1 cellular context compared by ENCODE assay signal in the genomic region with DNA sequence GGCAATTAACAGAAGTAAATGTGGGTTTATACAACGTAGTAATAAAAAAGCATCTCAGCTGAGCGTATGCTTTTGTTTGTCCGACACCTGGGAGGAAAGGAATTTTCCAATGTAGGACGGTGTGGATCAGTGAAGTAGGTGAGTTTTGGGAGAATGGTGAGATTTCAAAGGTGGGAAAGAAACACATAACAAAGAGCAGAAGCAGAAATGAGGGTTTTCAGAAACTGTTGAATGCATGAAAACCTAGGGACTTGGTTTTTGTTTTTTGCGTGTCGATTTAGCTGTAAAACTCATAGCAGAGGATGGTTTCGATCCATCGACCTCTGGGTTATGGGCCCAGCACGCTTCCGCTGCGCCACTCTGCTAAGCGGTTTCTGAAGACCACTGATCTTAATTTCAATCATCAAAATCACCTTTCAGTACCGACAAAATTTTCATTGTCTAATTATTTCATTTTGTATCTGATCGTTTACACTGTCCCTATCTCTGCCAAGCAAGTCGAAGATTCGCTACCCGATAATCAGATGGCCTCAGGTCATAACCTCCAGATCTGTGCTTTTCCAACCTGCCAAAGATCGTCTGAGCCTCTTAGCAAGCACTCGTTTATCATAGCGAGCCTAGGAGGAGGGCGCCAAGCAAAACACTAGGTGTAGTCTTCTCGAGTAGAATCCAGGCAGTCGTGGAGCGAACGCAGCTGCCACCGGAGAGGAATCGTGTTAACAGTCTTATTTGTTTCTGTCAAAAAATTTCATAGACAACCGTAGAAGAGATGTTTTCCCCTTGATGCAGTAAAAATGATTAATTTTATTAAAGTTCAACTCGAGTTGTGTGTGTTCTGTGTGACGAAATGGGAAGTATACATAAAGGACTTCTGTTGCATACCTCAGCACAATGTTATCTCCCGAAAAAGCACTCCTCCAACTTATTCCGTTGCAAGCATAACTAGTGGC.
TF ChIP-seq lines count a peak whose summit lies in the region.

No MANE protein-coding gene starts in this region.

TF ChIP-seq in HepG2, 621 proteins besides CTCF, POLR2A, EP300 and RAD21 (continued from another document and continues in another):
- TF ChIP-seq, protein P1, sequence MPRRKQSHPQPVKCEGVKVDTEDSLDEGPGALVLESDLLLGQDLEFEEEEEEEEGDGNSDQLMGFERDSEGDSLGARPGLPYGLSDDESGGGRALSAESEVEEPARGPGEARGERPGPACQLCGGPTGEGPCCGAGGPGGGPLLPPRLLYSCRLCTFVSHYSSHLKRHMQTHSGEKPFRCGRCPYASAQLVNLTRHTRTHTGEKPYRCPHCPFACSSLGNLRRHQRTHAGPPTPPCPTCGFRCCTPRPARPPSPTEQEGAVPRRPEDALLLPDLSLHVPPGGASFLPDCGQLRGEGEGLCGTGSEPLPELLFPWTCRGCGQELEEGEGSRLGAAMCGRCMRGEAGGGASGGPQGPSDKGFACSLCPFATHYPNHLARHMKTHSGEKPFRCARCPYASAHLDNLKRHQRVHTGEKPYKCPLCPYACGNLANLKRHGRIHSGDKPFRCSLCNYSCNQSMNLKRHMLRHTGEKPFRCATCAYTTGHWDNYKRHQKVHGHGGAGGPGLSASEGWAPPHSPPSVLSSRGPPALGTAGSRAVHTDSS (CRISPR knock-in tag; conservative IDR thresholded peaks at IDR 0.05), result no peak
- no peak for TF ChIP-seq NFIC (IDR thresholded peaks at IDR 0.05; ENCODE audit: low read length)
- TF ChIP-seq SRSF1 (optimal IDR thresholded peaks at IDR 0.05; ENCODE audit: low read depth, low read length), result no peak
- no peak for TF ChIP-seq CHD2 (IDR thresholded peaks at IDR 0.05; ENCODE audit: low read depth, low read length)
- TF ChIP-seq PHF5A (CRISPR knock-in tag; IDR thresholded peaks at IDR 0.05; ENCODE audit: low read depth, unreplicated experiment), result no peak
- TF ChIP-seq ZBTB21 (CRISPR knock-in tag; IDR thresholded peaks at IDR 0.05), result no peak
- no peak for TF ChIP-seq HNRNPLL (IDR thresholded peaks at IDR 0.05; ENCODE audit: low read depth, low read length, poor library complexity, severe bottlenecking)
- TF ChIP-seq NCOA2 (CRISPR knock-in tag; IDR thresholded peaks at IDR 0.05), result 0 out of 2 replicates have a peak, but pooled peaks have one; percentile 22
- TF ChIP-seq SRY (CRISPR knock-in tag; IDR thresholded peaks at IDR 0.05), result no peak
- no peak for TF ChIP-seq SMC3 (IDR thresholded peaks at IDR 0.05; ENCODE audit: low read length)
- peak; percentile 38; the same call in 1 of the 2 replicates for TF ChIP-seq DMAP1 (CRISPR knock-in tag; IDR thresholded peaks at IDR 0.05)
- peak; percentile 66; the same call in 1 of the 2 replicates for TF ChIP-seq ONECUT2 (CRISPR knock-in tag; IDR thresholded peaks at IDR 0.05)
- TF ChIP-seq CREB1 (IDR thresholded peaks at IDR 0.05), result no peak
- peak; percentile 55; the same call in 1 of the 2 replicates for TF ChIP-seq CREB1 (CRISPR knock-in tag; IDR thresholded peaks at IDR 0.05)
- TF ChIP-seq, protein P2, sequence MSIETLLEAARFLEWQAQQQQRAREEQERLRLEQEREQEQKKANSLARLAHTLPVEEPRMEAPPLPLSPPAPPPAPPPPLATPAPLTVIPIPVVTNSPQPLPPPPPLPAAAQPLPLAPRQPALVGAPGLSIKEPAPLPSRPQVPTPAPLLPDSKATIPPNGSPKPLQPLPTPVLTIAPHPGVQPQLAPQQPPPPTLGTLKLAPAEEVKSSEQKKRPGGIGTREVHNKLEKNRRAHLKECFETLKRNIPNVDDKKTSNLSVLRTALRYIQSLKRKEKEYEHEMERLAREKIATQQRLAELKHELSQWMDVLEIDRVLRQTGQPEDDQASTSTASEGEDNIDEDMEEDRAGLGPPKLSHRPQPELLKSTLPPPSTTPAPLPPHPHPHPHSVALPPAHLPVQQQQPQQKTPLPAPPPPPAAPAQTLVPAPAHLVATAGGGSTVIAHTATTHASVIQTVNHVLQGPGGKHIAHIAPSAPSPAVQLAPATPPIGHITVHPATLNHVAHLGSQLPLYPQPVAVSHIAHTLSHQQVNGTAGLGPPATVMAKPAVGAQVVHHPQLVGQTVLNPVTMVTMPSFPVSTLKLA (IDR thresholded peaks at IDR 0.05), result no peak
- TF ChIP-seq SRSF4 (IDR thresholded peaks at IDR 0.05; ENCODE audit: low read depth, low read length, poor library complexity, severe bottlenecking), result no peak
- TF ChIP-seq ZNF570 (CRISPR knock-in tag; IDR thresholded peaks at IDR 0.05; ENCODE audit: borderline replicate concordance), result no peak
- no peak for TF ChIP-seq ZBTB7A (CRISPR knock-in tag; IDR thresholded peaks at IDR 0.05)
- TF ChIP-seq, protein P3, sequence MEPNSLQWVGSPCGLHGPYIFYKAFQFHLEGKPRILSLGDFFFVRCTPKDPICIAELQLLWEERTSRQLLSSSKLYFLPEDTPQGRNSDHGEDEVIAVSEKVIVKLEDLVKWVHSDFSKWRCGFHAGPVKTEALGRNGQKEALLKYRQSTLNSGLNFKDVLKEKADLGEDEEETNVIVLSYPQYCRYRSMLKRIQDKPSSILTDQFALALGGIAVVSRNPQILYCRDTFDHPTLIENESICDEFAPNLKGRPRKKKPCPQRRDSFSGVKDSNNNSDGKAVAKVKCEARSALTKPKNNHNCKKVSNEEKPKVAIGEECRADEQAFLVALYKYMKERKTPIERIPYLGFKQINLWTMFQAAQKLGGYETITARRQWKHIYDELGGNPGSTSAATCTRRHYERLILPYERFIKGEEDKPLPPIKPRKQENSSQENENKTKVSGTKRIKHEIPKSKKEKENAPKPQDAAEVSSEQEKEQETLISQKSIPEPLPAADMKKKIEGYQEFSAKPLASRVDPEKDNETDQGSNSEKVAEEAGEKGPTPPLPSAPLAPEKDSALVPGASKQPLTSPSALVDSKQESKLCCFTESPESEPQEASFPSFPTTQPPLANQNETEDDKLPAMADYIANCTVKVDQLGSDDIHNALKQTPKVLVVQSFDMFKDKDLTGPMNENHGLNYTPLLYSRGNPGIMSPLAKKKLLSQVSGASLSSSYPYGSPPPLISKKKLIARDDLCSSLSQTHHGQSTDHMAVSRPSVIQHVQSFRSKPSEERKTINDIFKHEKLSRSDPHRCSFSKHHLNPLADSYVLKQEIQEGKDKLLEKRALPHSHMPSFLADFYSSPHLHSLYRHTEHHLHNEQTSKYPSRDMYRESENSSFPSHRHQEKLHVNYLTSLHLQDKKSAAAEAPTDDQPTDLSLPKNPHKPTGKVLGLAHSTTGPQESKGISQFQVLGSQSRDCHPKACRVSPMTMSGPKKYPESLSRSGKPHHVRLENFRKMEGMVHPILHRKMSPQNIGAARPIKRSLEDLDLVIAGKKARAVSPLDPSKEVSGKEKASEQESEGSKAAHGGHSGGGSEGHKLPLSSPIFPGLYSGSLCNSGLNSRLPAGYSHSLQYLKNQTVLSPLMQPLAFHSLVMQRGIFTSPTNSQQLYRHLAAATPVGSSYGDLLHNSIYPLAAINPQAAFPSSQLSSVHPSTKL (CRISPR knock-in tag; IDR thresholded peaks at IDR 0.05), result peak; percentile 87; the same call in 1 of the 2 replicates
- no peak for TF ChIP-seq NBN (conservative IDR thresholded peaks at IDR 0.05)
- TF ChIP-seq, protein P4, sequence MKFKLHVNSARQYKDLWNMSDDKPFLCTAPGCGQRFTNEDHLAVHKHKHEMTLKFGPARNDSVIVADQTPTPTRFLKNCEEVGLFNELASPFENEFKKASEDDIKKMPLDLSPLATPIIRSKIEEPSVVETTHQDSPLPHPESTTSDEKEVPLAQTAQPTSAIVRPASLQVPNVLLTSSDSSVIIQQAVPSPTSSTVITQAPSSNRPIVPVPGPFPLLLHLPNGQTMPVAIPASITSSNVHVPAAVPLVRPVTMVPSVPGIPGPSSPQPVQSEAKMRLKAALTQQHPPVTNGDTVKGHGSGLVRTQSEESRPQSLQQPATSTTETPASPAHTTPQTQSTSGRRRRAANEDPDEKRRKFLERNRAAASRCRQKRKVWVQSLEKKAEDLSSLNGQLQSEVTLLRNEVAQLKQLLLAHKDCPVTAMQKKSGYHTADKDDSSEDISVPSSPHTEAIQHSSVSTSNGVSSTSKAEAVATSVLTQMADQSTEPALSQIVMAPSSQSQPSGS (CRISPR knock-in tag; IDR thresholded peaks at IDR 0.05), result peak; percentile 57; the same call in 1 of the 2 replicates
- no peak for TF ChIP-seq NCOA5 (CRISPR knock-in tag; IDR thresholded peaks at IDR 0.05)
- TF ChIP-seq ZNF282 (IDR thresholded peaks at IDR 0.05; ENCODE audit: partially characterized antibody), result no peak
- TF ChIP-seq ZNF441 (CRISPR knock-in tag; IDR thresholded peaks at IDR 0.05; ENCODE audit: borderline replicate concordance), result no peak
- no peak for TF ChIP-seq ZNF264 (CRISPR knock-in tag; IDR thresholded peaks at IDR 0.05)
- TF ChIP-seq, protein P5, sequence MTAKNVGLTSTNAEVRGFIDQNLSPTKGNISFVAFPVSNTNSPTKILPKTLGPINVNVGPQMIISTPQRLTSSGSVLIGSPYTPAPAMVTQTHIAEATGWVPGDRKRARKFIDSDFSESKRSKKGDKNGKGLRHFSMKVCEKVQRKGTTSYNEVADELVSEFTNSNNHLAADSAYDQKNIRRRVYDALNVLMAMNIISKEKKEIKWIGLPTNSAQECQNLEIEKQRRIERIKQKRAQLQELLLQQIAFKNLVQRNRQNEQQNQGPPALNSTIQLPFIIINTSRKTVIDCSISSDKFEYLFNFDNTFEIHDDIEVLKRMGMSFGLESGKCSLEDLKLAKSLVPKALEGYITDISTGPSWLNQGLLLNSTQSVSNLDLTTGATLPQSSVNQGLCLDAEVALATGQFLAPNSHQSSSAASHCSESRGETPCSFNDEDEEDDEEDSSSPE (CRISPR knock-in tag; IDR thresholded peaks at IDR 0.05), result no peak
- TF ChIP-seq MYC (CRISPR knock-in tag; IDR thresholded peaks at IDR 0.05; ENCODE audit: borderline replicate concordance), result no peak
- TF ChIP-seq, protein P6, sequence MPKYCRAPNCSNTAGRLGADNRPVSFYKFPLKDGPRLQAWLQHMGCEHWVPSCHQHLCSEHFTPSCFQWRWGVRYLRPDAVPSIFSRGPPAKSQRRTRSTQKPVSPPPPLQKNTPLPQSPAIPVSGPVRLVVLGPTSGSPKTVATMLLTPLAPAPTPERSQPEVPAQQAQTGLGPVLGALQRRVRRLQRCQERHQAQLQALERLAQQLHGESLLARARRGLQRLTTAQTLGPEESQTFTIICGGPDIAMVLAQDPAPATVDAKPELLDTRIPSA (CRISPR knock-in tag; IDR thresholded peaks at IDR 0.05; ENCODE audit: borderline replicate concordance), result no peak
- TF ChIP-seq ZNF446 (CRISPR knock-in tag; IDR thresholded peaks at IDR 0.05), result no peak
- TF ChIP-seq, protein P7, sequence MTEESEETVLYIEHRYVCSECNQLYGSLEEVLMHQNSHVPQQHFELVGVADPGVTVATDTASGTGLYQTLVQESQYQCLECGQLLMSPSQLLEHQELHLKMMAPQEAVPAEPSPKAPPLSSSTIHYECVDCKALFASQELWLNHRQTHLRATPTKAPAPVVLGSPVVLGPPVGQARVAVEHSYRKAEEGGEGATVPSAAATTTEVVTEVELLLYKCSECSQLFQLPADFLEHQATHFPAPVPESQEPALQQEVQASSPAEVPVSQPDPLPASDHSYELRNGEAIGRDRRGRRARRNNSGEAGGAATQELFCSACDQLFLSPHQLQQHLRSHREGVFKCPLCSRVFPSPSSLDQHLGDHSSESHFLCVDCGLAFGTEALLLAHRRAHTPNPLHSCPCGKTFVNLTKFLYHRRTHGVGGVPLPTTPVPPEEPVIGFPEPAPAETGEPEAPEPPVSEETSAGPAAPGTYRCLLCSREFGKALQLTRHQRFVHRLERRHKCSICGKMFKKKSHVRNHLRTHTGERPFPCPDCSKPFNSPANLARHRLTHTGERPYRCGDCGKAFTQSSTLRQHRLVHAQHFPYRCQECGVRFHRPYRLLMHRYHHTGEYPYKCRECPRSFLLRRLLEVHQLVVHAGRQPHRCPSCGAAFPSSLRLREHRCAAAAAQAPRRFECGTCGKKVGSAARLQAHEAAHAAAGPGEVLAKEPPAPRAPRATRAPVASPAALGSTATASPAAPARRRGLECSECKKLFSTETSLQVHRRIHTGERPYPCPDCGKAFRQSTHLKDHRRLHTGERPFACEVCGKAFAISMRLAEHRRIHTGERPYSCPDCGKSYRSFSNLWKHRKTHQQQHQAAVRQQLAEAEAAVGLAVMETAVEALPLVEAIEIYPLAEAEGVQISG (CRISPR knock-in tag; IDR thresholded peaks at IDR 0.05), result peak; percentile 66
- no peak for TF ChIP-seq SIN3B (IDR thresholded peaks at IDR 0.05; ENCODE audit: low read length)
- TF ChIP-seq HNRNPUL1 (IDR thresholded peaks at IDR 0.05; ENCODE audit: low read depth, low read length), result no peak
- TF ChIP-seq ZKSCAN5 (CRISPR knock-in tag; IDR thresholded peaks at IDR 0.05), result no peak
- peak; percentile 59; the same call in 1 of the 2 replicates for TF ChIP-seq GATAD1 (CRISPR knock-in tag; IDR thresholded peaks at IDR 0.05)
- TF ChIP-seq, protein P8, sequence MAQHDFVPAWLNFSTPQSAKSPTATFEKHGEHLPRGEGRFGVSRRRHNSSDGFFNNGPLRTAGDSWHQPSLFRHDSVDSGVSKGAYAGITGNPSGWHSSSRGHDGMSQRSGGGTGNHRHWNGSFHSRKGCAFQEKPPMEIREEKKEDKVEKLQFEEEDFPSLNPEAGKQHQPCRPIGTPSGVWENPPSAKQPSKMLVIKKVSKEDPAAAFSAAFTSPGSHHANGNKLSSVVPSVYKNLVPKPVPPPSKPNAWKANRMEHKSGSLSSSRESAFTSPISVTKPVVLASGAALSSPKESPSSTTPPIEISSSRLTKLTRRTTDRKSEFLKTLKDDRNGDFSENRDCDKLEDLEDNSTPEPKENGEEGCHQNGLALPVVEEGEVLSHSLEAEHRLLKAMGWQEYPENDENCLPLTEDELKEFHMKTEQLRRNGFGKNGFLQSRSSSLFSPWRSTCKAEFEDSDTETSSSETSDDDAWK (CRISPR knock-in tag; IDR thresholded peaks at IDR 0.05), result no peak
- TF ChIP-seq CEBPB (IDR thresholded peaks at IDR 0.05; ENCODE audit: borderline replicate concordance, low read depth, low read length), result no peak
- peak; percentile 86 for TF ChIP-seq ZNF205 (CRISPR knock-in tag; IDR thresholded peaks at IDR 0.05)
- peak; percentile 82 for TF ChIP-seq ZNF761 (CRISPR knock-in tag; conservative IDR thresholded peaks at IDR 0.05)
- TF ChIP-seq ZNF83 (CRISPR knock-in tag; IDR thresholded peaks at IDR 0.05; ENCODE audit: borderline replicate concordance), result no peak
- TF ChIP-seq, protein P9, sequence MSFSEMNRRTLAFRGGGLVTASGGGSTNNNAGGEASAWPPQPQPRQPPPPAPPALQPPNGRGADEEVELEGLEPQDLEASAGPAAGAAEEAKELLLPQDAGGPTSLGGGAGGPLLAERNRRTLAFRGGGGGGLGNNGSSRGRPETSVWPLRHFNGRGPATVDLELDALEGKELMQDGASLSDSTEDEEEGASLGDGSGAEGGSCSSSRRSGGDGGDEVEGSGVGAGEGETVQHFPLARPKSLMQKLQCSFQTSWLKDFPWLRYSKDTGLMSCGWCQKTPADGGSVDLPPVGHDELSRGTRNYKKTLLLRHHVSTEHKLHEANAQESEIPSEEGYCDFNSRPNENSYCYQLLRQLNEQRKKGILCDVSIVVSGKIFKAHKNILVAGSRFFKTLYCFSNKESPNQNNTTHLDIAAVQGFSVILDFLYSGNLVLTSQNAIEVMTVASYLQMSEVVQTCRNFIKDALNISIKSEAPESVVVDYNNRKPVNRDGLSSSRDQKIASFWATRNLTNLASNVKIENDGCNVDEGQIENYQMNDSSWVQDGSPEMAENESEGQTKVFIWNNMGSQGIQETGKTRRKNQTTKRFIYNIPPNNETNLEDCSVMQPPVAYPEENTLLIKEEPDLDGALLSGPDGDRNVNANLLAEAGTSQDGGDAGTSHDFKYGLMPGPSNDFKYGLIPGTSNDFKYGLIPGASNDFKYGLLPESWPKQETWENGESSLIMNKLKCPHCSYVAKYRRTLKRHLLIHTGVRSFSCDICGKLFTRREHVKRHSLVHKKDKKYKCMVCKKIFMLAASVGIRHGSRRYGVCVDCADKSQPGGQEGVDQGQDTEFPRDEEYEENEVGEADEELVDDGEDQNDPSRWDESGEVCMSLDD (CRISPR knock-in tag; IDR thresholded peaks at IDR 0.05; ENCODE audit: borderline replicate concordance), result no peak
- TF ChIP-seq ZBTB20 (CRISPR knock-in tag; IDR thresholded peaks at IDR 0.05; ENCODE audit: borderline replicate concordance, low read depth), result no peak
- TF ChIP-seq ZNF878 (CRISPR knock-in tag; IDR thresholded peaks at IDR 0.05), result peak; percentile 94
- TF ChIP-seq ZNF775 (CRISPR knock-in tag; IDR thresholded peaks at IDR 0.05; ENCODE audit: borderline replicate concordance), result no peak
- no peak for TF ChIP-seq ZSCAN31 (CRISPR knock-in tag; IDR thresholded peaks at IDR 0.05; ENCODE audit: low read depth)
